In genomic region chr11:66739983-66740382, GRCh38 we compare ENCODE assay signal across 28 cellular contexts. TPM values are rescaled to one million over a fixed set of nuclear protein-coding genes. Genes with fewer than 3 reads are reported as not detected.
DNase-seq lines count a peak whose midpoint lies in the region; ATAC-seq and TF ChIP-seq lines count a peak whose summit lies in the region.
"Had no signal": no experiment of that assay in that cellular context is flagged by ENCODE, and none has a peak within 500 bp of the region (broad histone marks: within the 10 kb centered on the region; RNA-seq: fewer than 3 reads in every experiment).

No MANE protein-coding gene starts in this region.

- intact Hi-C loops in aorta (cut with DNase I), result loop anchor here in 1 of 2 donors (5.0 kb wide), 1 partner anchor 47 kb away; no protein-coding TSS in a partner anchor

- H3K18ac ChIP-seq in mesendoderm (ENCODE audit: low read length), result no peak overlapping the region

- no peak overlapping the region for H2BK120ac ChIP-seq in mesendoderm (ENCODE audit: low read depth, low read length)

- TF ChIP-seq CTCF in AG10803 (conservative IDR thresholded peaks at IDR 0.05; ENCODE audit: low read length) (no peak), foreskin keratinocyte (conservative IDR thresholded peaks at IDR 0.05) (peak; percentile 20)

- H3K4me2 ChIP-seq in mesendoderm (ENCODE audit: low read length), result no peak overlapping the region

- no peak overlapping the region for H4K5ac ChIP-seq in mesendoderm (ENCODE audit: low read length)

- no peaks in the 10 kb centered on the region for H3K9me3 ChIP-seq in aorta (ENCODE audit: control insufficient read depth, low read length)
- H3K9me3 ChIP-seq: mucosa of descending colon, pancreas, testis, vagina had no signal

- H3K4me1 ChIP-seq in foreskin keratinocyte (peaks cover 9% of the 10 kb centered on the region), aorta (ENCODE audit: control insufficient read depth in 1 of 2, insufficient read depth in 2 of 2, low read length in 2 of 2) (no peaks in the 10 kb centered on the region), mesendoderm (ENCODE audit: control insufficient read depth, low read depth, low read length) (no peaks in the 10 kb centered on the region)

- H3K56ac ChIP-seq in mesendoderm (ENCODE audit: low read length), result no peak overlapping the region

- H4K8ac ChIP-seq in mesendoderm (ENCODE audit: low read depth, low read length), result no peak overlapping the region

- no peaks in the 10 kb centered on the region for H3K27me3 ChIP-seq in foreskin keratinocyte
- H3K27me3 ChIP-seq in aorta (ENCODE audit: control insufficient read depth in 1 of 2, insufficient read depth in 2 of 2, low read length in 1 of 2), result no peaks in the 10 kb centered on the region
- no peaks in the 10 kb centered on the region for H3K27me3 ChIP-seq in mesendoderm (ENCODE audit: insufficient read depth, low read length, poor library complexity)
- H3K27me3 ChIP-seq: pancreas, testis, vagina had no signal

- H3K23ac ChIP-seq in mesendoderm (ENCODE audit: low read length), result no peak overlapping the region

- no peak overlapping the region for H2BK5ac ChIP-seq in mesendoderm (ENCODE audit: low read length)

- no peaks in the 10 kb centered on the region for H3K79me2 ChIP-seq in mesendoderm (ENCODE audit: control insufficient read depth, insufficient read depth, low read length)

- no peak overlapping the region for H2AK5ac ChIP-seq in mesendoderm (ENCODE audit: low read length)

- H3K4me3 ChIP-seq in AG10803 (ENCODE audit: low read length) (no peak overlapping the region), aorta (ENCODE audit: low read length in 2 of 2) (no peak overlapping the region), mesendoderm (ENCODE audit: low read length) (no peak overlapping the region)
- H3K4me3 ChIP-seq: mucosa of descending colon, pancreas, SK-N-MC, testis, vagina had no signal

- H3K36me3 ChIP-seq in aorta (ENCODE audit: control insufficient read depth in 1 of 2, insufficient read depth in 2 of 2, low read length in 1 of 2) (no peaks in the 10 kb centered on the region), mesendoderm (ENCODE audit: control insufficient read depth, insufficient read depth, low read length) (no peaks in the 10 kb centered on the region)
- H3K36me3 ChIP-seq: pancreas, vagina had no signal

- no peaks in the 10 kb centered on the region for H3K79me1 ChIP-seq in mesendoderm (ENCODE audit: low read length)

- peak; percentile 23; the same call in 2 of the 3 replicates for ATAC-seq in SK-N-SH treated with all-trans-retinoic acid at 6 μM for 48 hours
- ATAC-seq in foreskin keratinocyte, result no peak
- no peak for ATAC-seq in aorta (ENCODE audit: low FRiP score)
- no peak for ATAC-seq in HG03045 (IDR thresholded peaks at IDR 0.05; ENCODE audit: unreplicated experiment)
- ATAC-seq: activated CD8-positive, alpha-beta memory T cell treated with anti-CD3 and anti-CD28 coated beads, Interleukin-2, amount 10 ng/mL, durations not matched to agents 7 days and 5 days; mucosa of descending colon; pancreas had no signal

- DNase-seq in AG10803 (ENCODE audit: low read depth) (peak; percentile 12), HT1080 (ENCODE audit: low read depth) (peak; percentile 85), foreskin keratinocyte (peak; percentile 44 to 68), aorta (no peak), mesendoderm (no peak)
- no peak for DNase-seq in activated naive CD4-positive, alpha-beta T cell treated with anti-CD3 and anti-CD28 coated beads, Interleukin-2, amount 50 U/mL, for 16 hours
- DNase-seq: activated CD4-positive, alpha-beta T cell treated with anti-CD3 and anti-CD28 coated beads, Interleukin-2, amount 10 ng/mL, durations not matched to agents 24 days and 14 days; activated CD8-positive, alpha-beta memory T cell treated with anti-CD3 and anti-CD28 coated beads, Interleukin-2, amount 10 ng/mL, durations not matched to agents 7 days and 5 days; activated naive CD4-positive, alpha-beta T cell treated with anti-CD3 and anti-CD28 coated beads for 36 hours; Calu3; cerebellar nuclear complex; hippocampal formation; immature natural killer cell; KG1; mucosa of descending colon; MV-4-11; NCI-H1694; NCI-H524; pancreas; stimulated activated CD4-positive, alpha-beta T cell treated with anti-CD3 and anti-CD28 coated beads, Interleukin-4, amount 100 ng/mL, for 4 hours; stimulated activated naive CD4-positive, alpha-beta T cell; testis had no signal

- no peak overlapping the region for H3K27ac ChIP-seq in foreskin keratinocyte
- no peak overlapping the region for H3K27ac ChIP-seq in aorta (ENCODE audit: low read depth in 1 of 2, low read length in 2 of 2)
- H3K27ac ChIP-seq in mesendoderm (ENCODE audit: low read depth, low read length), result no peak overlapping the region
- H3K27ac ChIP-seq: pancreas, SK-N-MC, testis, vagina, VCaP had no signal

- no peak overlapping the region for H2BK15ac ChIP-seq in mesendoderm (replicated peaks; ENCODE audit: low read depth)

- H3K9ac ChIP-seq in mesendoderm (ENCODE audit: low read length), result no peak overlapping the region

- 38 to 40% methylated on average over 2 of the region's 2 CpGs for WGBS in aorta, 2 donors
- no CpG with 5 or more reads among the region's 2 CpGs for WGBS in mesendoderm (ENCODE audit: extremely low coverage, insufficient coverage, low lambda C conversion rate)

- H3K4ac ChIP-seq in mesendoderm (ENCODE audit: low read depth, low read length), result no peak overlapping the region

TF ChIP-seq in SK-N-SH treated with all-trans-retinoic acid at 6 μM for 48 hours, 23 proteins besides CTCF, POLR2A, EP300 and RAD21 (continues in another document):
- no peak for TF ChIP-seq TOX (CRISPR knock-in tag; IDR thresholded peaks at IDR 0.05; ENCODE audit: borderline replicate concordance)
- no peak for TF ChIP-seq BACH2 (CRISPR knock-in tag; IDR thresholded peaks at IDR 0.05; ENCODE audit: borderline replicate concordance)
- no peak for TF ChIP-seq PATZ1 (CRISPR knock-in tag; IDR thresholded peaks at IDR 0.05; ENCODE audit: borderline replicate concordance)
- TF ChIP-seq ISL1 (CRISPR knock-in tag; IDR thresholded peaks at IDR 0.05), result no peak
- no peak for TF ChIP-seq CREB5 (CRISPR knock-in tag; IDR thresholded peaks at IDR 0.05; ENCODE audit: low read depth)
- no peak for TF ChIP-seq OSR1 (CRISPR knock-in tag; IDR thresholded peaks at IDR 0.05)
- no peak for TF ChIP-seq ZNF565 (CRISPR knock-in tag; conservative IDR thresholded peaks at IDR 0.05; ENCODE audit: low read depth)
- TF ChIP-seq ZC3H10 (CRISPR knock-in tag; IDR thresholded peaks at IDR 0.05), result no peak
- no peak for TF ChIP-seq PPARA (CRISPR knock-in tag; IDR thresholded peaks at IDR 0.05; ENCODE audit: borderline replicate concordance)
- no peak for TF ChIP-seq GLIS3 (CRISPR knock-in tag; IDR thresholded peaks at IDR 0.05)
- no peak for TF ChIP-seq ESRRG (CRISPR knock-in tag; IDR thresholded peaks at IDR 0.05)
- TF ChIP-seq TCF4 (CRISPR knock-in tag; IDR thresholded peaks at IDR 0.05; ENCODE audit: borderline replicate concordance), result no peak
- TF ChIP-seq SNAI2 (CRISPR knock-in tag; IDR thresholded peaks at IDR 0.05), result no peak

RNA-seq across cellular contexts. Expression of gene SPTBN2, which starts 11.0 kb away (rescaled TPM):
- 79.1 and 122 TPM in 2 replicates for total RNA-seq in HT1080 (2014; rRNA removed; shearing (Covaris generic))
- polyA plus RNA-seq in HT1080 (2015; cell fraction: cytosol; rRNA removed), result 19.1 and 36.3 TPM in 2 replicates
- 194 and 221 TPM in 2 replicates for polyA plus RNA-seq in HT1080 (2015; cell fraction: nucleus; rRNA removed)
- total RNA-seq in foreskin keratinocyte, result 20.9 and 22.9 TPM in 2 replicates
- 10.9 and 12.5 TPM in 2 replicates for polyA plus RNA-seq in foreskin keratinocyte
- 10 to 100 TPM in 1 of 2 donors, 1 to 10 TPM in 1; 1.7 to 16.5 TPM for total RNA-seq in aorta
- polyA plus RNA-seq in aorta, result under 1 TPM; under 0.01 to 0.08 TPM
- polyA plus RNA-seq in mesendoderm (2013, experiment 1 of 2), result 14.9 TPM
- polyA plus RNA-seq in mesendoderm (2013, experiment 2 of 2), result 15.9 TPM
- polyA plus RNA-seq: CD14-positive monocyte, immature natural killer cell had no signal

Comparison
In these comparisons a context has a peak if more than half of its experiments do, and no peak if none do; other contexts are left out.
1. DNase-seq: peak in AG10803 (single experiment), HT1080 (single experiment) and foreskin keratinocyte (2 of 2); none in aorta (0 of 2), mesendoderm (single experiment) and activated naive CD4-positive, alpha-beta T cell treated with anti-CD3 and anti-CD28 coated beads, Interleukin-2, amount 50 U/mL, for 16 hours (single experiment).